In the genomic region with DNA sequence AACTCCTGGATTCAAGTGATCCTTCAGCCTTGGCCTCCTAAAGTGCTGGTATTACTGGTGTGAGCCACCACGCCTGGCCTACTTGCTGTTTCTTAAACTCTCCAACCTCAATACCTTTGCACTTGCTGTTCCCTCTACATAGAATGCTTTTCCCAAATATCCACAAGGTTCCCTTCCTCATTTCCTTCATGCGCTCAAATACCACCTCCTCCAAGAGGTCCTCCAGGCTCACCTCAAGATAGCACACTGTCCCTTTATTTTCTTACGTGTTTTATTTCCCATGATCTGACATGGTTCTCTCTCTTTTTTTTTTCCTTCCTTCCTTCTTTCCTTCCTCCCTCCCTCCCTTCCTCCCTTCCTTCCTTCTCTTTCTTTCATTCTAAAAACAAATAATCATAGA, we compare ENCODE assay signal across 33 cellular contexts. TPM values are rescaled to one million over a fixed set of nuclear protein-coding genes. Genes with fewer than 3 reads are reported as not detected.
"Had no signal": no experiment of that assay in that cellular context is flagged by ENCODE, and none has a peak within 500 bp of the region (broad histone marks: within the 10 kb centered on the region; RNA-seq: fewer than 3 reads in every experiment).

No MANE protein-coding gene starts in this region.

- H3K4me3 ChIP-seq: PC-9 had no signal

- H3K4me1 Mint-ChIP-seq: activated B cell treated with CpG ODN at 0.5 μM for 24 hours; activated naive CD4-positive, alpha-beta T cell treated with anti-CD3 and anti-CD28 coated beads, Interleukin-2, amount 10 ng/mL, durations not matched to agents 7 days and 5 days; activated naive CD8-positive, alpha-beta T cell treated with anti-CD3 and anti-CD28 coated beads, Interleukin-2, amount 50 U/mL, for 24 hours had no signal

- H3K36me3 ChIP-seq: brain microvascular endothelial cell, MG63 had no signal

- H3K36me3 Mint-ChIP-seq: activated CD4-positive, alpha-beta memory T cell treated with anti-CD3 and anti-CD28 coated beads for 36 hours; activated naive CD4-positive, alpha-beta T cell treated with anti-CD3 and anti-CD28 coated beads, Interleukin-2, amount 10 ng/mL, durations not matched to agents 7 days and 5 days; activated naive CD8-positive, alpha-beta T cell had no signal

- H3K27ac Mint-ChIP-seq: activated B cell treated with CpG ODN at 0.5 μM for 24 hours; activated CD4-positive, alpha-beta memory T cell treated with anti-CD3 and anti-CD28 coated beads for 36 hours; activated naive CD4-positive, alpha-beta T cell treated with anti-CD3 and anti-CD28 coated beads, Interleukin-2, amount 10 ng/mL, durations not matched to agents 7 days and 5 days; activated naive CD8-positive, alpha-beta T cell; activated naive CD8-positive, alpha-beta T cell treated with anti-CD3 and anti-CD28 coated beads, Interleukin-2, amount 50 U/mL, for 24 hours; activated T-helper 1 cell treated with anti-CD3 and anti-CD28 coated beads, Interleukin-12 subunit alpha, Interleukin-12 subunit beta, Interleukin-2, Interleukin-4 antibody, amounts not matched to agents 30 ng/mL and 10 ng/mL and 1 ng/mL, durations not matched to agents 14 hours and 24 hours and 36 hours had no signal

- H3K27me3 ChIP-seq: brain microvascular endothelial cell had no signal

- H3K4me3 Mint-ChIP-seq: activated B cell treated with CpG ODN at 0.5 μM for 24 hours; activated CD4-positive, alpha-beta memory T cell treated with anti-CD3 and anti-CD28 coated beads for 36 hours; activated naive CD4-positive, alpha-beta T cell treated with anti-CD3 and anti-CD28 coated beads, Interleukin-2, amount 10 ng/mL, durations not matched to agents 7 days and 5 days; activated naive CD8-positive, alpha-beta T cell; activated naive CD8-positive, alpha-beta T cell treated with anti-CD3 and anti-CD28 coated beads, Interleukin-2, amount 50 U/mL, for 24 hours; activated T-cell treated with anti-CD3 and anti-CD28 coated beads, Interleukin-2, amount 50 U/mL, for 4 hours; activated T-helper 1 cell treated with anti-CD3 and anti-CD28 coated beads, Interleukin-12 subunit alpha, Interleukin-12 subunit beta, Interleukin-2, Interleukin-4 antibody, amounts not matched to agents 30 ng/mL and 10 ng/mL and 1 ng/mL, durations not matched to agents 14 hours and 24 hours and 36 hours had no signal

- H3K9me3 Mint-ChIP-seq: activated B cell treated with CpG ODN at 0.5 μM for 24 hours; activated CD4-positive, alpha-beta memory T cell treated with anti-CD3 and anti-CD28 coated beads for 36 hours; activated naive CD4-positive, alpha-beta T cell treated with anti-CD3 and anti-CD28 coated beads, Interleukin-2, amount 10 ng/mL, durations not matched to agents 7 days and 5 days; activated naive CD8-positive, alpha-beta T cell treated with anti-CD3 and anti-CD28 coated beads, Interleukin-2, amount 50 U/mL, for 24 hours; activated T-cell treated with anti-CD3 and anti-CD28 coated beads, Interleukin-2, amount 50 U/mL, for 4 hours; activated T-helper 1 cell treated with anti-CD3 and anti-CD28 coated beads, Interleukin-12 subunit alpha, Interleukin-12 subunit beta, Interleukin-2, Interleukin-4 antibody, amounts not matched to agents 30 ng/mL and 10 ng/mL and 1 ng/mL, durations not matched to agents 14 hours and 24 hours and 36 hours had no signal

- DNase-seq: activated B cell treated with CpG ODN at 0.5 μM for 24 hours; activated CD4-positive, alpha-beta memory T cell treated with anti-CD3 and anti-CD28 coated beads for 36 hours; activated CD4-positive, alpha-beta T cell treated with anti-CD3 and anti-CD28 coated beads for 4 hours; activated CD4-positive, alpha-beta T cell treated with anti-CD3 and anti-CD28 coated beads, Interleukin-2, amount 50 U/mL, for 1 hour; activated CD4-positive, CD25-positive, alpha-beta regulatory T cell treated with anti-CD3 and anti-CD28 coated beads, Interleukin-2, amount 50 U/mL, for 72 hours; activated CD8-positive, alpha-beta memory T cell treated with anti-CD3 and anti-CD28 coated beads, Interleukin-2, amount 50 U/mL, for 4 hours; activated effector memory CD4-positive, alpha-beta T cell treated with Interleukin-2 at 50 U/mL for 16 hours; activated naive CD4-positive, alpha-beta T cell treated with anti-CD3 and anti-CD28 coated beads, Interleukin-2, amount 10 ng/mL, durations not matched to agents 7 days and 5 days; activated naive CD8-positive, alpha-beta T cell treated with anti-CD3 and anti-CD28 coated beads, Interleukin-2, amount 50 U/mL, for 24 hours; activated T-cell treated with anti-CD3 and anti-CD28 coated beads for 4 hours; activated T-cell treated with anti-CD3 and anti-CD28 coated beads, Interleukin-2, amount 50 U/mL, for 4 hours; aorta; brain microvascular endothelial cell; NCI-H1048; NCI-H1105 treated with DMSO at 0.1 percent for 48 hours; NCI-H1436; NCI-H1694; NCI-H1930; NCI-H2081 treated with DMSO at 0.1 percent for 48 hours; NCI-H345; NCI-H524 treated with DMSO at 0.1 percent for 48 hours; Right ventricle myocardium superior; SW 1271; T-helper 1 cell; T-helper 2 cell; T-helper 9 cell had no signal

- H2AFZ ChIP-seq: PC-9 had no signal

- H3K27ac ChIP-seq: brain microvascular endothelial cell, PC-9, VCaP had no signal

- H3K9me3 ChIP-seq: MG63 had no signal

- H3K27me3 Mint-ChIP-seq: activated naive CD4-positive, alpha-beta T cell treated with anti-CD3 and anti-CD28 coated beads, Interleukin-2, amount 10 ng/mL, durations not matched to agents 7 days and 5 days had no signal

RNA-seq across cellular contexts. Expression of a gene that starts 13.5 kb away (rescaled TPM):
- total RNA-seq: activated B cell treated with CpG ODN at 0.5 μM for 24 hours; activated CD4-positive, alpha-beta memory T cell treated with anti-CD3 and anti-CD28 coated beads for 36 hours; activated T-cell treated with anti-CD3 and anti-CD28 coated beads, Interleukin-2, amount 50 U/mL, for 4 hours; activated T-helper 1 cell treated with anti-CD3 and anti-CD28 coated beads, Interleukin-12 subunit alpha, Interleukin-12 subunit beta, Interleukin-2, Interleukin-4 antibody, amounts not matched to agents 30 ng/mL and 10 ng/mL and 1 ng/mL, durations not matched to agents 14 hours and 24 hours and 36 hours; aorta; cerebellum; NCI-H460; PC-9; Right ventricle myocardium superior had no signal
- polyA plus RNA-seq: aorta had no signal

RNA-seq across cellular contexts. Expression of a gene that starts 16.4 kb away (rescaled TPM):
- total RNA-seq: activated B cell treated with CpG ODN at 0.5 μM for 24 hours, PC-9 had no signal
